ENCODE assay signal across 1 cellular context in the genomic region with DNA sequence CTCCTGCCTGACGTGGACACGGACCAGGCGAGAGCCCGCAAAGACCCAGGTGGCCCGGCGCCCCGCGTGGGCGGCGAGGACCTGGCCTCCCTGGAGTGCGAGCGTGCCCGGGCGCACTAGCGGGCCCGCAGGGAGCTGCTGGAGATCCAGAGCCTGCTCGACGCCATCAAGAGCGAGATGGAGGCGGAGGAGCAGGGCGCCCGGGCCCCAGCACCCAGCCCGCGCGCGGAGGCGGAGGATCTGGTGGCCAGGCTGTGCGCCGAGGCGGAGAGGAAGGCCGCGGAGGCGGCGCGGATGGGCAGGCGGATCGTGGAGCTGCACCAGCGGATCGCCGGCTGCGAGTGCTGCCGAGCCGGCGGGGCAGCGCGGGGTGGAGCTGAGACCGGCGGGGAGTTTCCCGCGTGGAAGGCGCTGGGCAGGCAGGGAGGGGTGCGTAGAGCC.
TF ChIP-seq lines count a peak whose summit lies in the region.

No MANE protein-coding gene starts in this region.

TF ChIP-seq in H1, 55 proteins besides CTCF, POLR2A, EP300 and RAD21:
- no peak for TF ChIP-seq FOSL1 (IDR thresholded peaks at IDR 0.05; ENCODE audit: insufficient read depth, low read depth, low read length)
- TF ChIP-seq ZNF274 (IDR thresholded peaks at IDR 0.05; ENCODE audit: borderline replicate concordance, extremely low read depth, low read length), result no peak
- no peak for TF ChIP-seq HDAC6 (IDR thresholded peaks at IDR 0.05; ENCODE audit: low read depth, low read length)
- TF ChIP-seq KDM4A (IDR thresholded peaks at IDR 0.05; ENCODE audit: low read depth, low read length, severe bottlenecking), result peak; percentile 61
- TF ChIP-seq EGR1 (IDR thresholded peaks at IDR 0.05; ENCODE audit: borderline replicate concordance, low read depth, low read length), result peak; percentile 53; the same call in 1 of the 2 replicates
- TF ChIP-seq GTF2F1 (IDR thresholded peaks at IDR 0.05; ENCODE audit: borderline replicate concordance, low read depth, low read length), result no peak
- no peak for TF ChIP-seq TCF12 (IDR thresholded peaks at IDR 0.05; ENCODE audit: low read depth, low read length)
- TF ChIP-seq, protein P1, sequence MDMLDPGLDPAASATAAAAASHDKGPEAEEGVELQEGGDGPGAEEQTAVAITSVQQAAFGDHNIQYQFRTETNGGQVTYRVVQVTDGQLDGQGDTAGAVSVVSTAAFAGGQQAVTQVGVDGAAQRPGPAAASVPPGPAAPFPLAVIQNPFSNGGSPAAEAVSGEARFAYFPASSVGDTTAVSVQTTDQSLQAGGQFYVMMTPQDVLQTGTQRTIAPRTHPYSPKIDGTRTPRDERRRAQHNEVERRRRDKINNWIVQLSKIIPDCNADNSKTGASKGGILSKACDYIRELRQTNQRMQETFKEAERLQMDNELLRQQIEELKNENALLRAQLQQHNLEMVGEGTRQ (IDR thresholded peaks at IDR 0.05; ENCODE audit: low read length), result no peak
- TF ChIP-seq TEAD4 (IDR thresholded peaks at IDR 0.05; ENCODE audit: low read depth, low read length), result no peak
- no peak for TF ChIP-seq RFX5 (IDR thresholded peaks at IDR 0.05; ENCODE audit: borderline replicate concordance, low read depth, low read length)
- TF ChIP-seq CHD2 (IDR thresholded peaks at IDR 0.05; ENCODE audit: low read length), result no peak
- no peak for TF ChIP-seq SIN3A (conservative IDR thresholded peaks at IDR 0.05 in 1 of 2, IDR thresholded peaks at IDR 0.05 in 1 of 2; ENCODE audit: low read depth in 1 of 2, low read length in 2 of 2)
- TF ChIP-seq TBP (IDR thresholded peaks at IDR 0.05; ENCODE audit: low read depth, low read length), result no peak
- TF ChIP-seq, protein P2, sequence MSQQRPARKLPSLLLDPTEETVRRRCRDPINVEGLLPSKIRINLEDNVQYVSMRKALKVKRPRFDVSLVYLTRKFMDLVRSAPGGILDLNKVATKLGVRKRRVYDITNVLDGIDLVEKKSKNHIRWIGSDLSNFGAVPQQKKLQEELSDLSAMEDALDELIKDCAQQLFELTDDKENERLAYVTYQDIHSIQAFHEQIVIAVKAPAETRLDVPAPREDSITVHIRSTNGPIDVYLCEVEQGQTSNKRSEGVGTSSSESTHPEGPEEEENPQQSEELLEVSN (IDR thresholded peaks at IDR 0.05), result peak; percentile 93
- TF ChIP-seq BRCA1 (IDR thresholded peaks at IDR 0.05; ENCODE audit: low read depth, low read length), result no peak
- no peak for TF ChIP-seq BCL11A (IDR thresholded peaks at IDR 0.05; ENCODE audit: low read depth in 2 of 2, low read length in 2 of 2)
- TF ChIP-seq SP1 (IDR thresholded peaks at IDR 0.05; ENCODE audit: low read depth, low read length), result no peak
- no peak for TF ChIP-seq SAP30 (IDR thresholded peaks at IDR 0.05; ENCODE audit: insufficient read depth, insufficient replicate concordance, low read length)
- peak; percentile 66; the same call in 1 of the 2 replicates for TF ChIP-seq GABPA (IDR thresholded peaks at IDR 0.05; ENCODE audit: borderline replicate concordance, insufficient read depth, low read length)
- TF ChIP-seq CTBP2 (IDR thresholded peaks at IDR 0.05; ENCODE audit: borderline replicate concordance, insufficient read depth, insufficient read length, low read length), result no peak
- no peak for TF ChIP-seq NANOG (IDR thresholded peaks at IDR 0.05; ENCODE audit: insufficient read depth, low read depth, low read length, poor library complexity, severe bottlenecking)
- TF ChIP-seq, protein P3, sequence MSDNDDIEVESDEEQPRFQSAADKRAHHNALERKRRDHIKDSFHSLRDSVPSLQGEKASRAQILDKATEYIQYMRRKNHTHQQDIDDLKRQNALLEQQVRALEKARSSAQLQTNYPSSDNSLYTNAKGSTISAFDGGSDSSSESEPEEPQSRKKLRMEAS (IDR thresholded peaks at IDR 0.05), result peak; percentile 82
- TF ChIP-seq HDAC2 (IDR thresholded peaks at IDR 0.05; ENCODE audit: borderline replicate concordance in 1 of 2, low read depth in 2 of 2, low read length in 2 of 2), result no peak; a peak in 2 of 4 replicates
- no peak for TF ChIP-seq SRF (IDR thresholded peaks at IDR 0.05; ENCODE audit: low read depth, low read length)
- no peak for TF ChIP-seq KDM5A (IDR thresholded peaks at IDR 0.05; ENCODE audit: low read length)
- no peak for TF ChIP-seq SP2 (IDR thresholded peaks at IDR 0.05; ENCODE audit: low read length)
- no peak for TF ChIP-seq SIRT6 (IDR thresholded peaks at IDR 0.05; ENCODE audit: low read length)
- no peak for TF ChIP-seq RNF2 (IDR thresholded peaks at IDR 0.05; ENCODE audit: borderline replicate concordance, low read depth, low read length, missing control alignments, poor library complexity, severe bottlenecking)
- TF ChIP-seq POLR2AphosphoS5 (IDR thresholded peaks at IDR 0.05; ENCODE audit: low read depth, low read length), result no peak
- TF ChIP-seq NRF1 (IDR thresholded peaks at IDR 0.05; ENCODE audit: low read depth, low read length), result no peak
- TF ChIP-seq, protein P4, sequence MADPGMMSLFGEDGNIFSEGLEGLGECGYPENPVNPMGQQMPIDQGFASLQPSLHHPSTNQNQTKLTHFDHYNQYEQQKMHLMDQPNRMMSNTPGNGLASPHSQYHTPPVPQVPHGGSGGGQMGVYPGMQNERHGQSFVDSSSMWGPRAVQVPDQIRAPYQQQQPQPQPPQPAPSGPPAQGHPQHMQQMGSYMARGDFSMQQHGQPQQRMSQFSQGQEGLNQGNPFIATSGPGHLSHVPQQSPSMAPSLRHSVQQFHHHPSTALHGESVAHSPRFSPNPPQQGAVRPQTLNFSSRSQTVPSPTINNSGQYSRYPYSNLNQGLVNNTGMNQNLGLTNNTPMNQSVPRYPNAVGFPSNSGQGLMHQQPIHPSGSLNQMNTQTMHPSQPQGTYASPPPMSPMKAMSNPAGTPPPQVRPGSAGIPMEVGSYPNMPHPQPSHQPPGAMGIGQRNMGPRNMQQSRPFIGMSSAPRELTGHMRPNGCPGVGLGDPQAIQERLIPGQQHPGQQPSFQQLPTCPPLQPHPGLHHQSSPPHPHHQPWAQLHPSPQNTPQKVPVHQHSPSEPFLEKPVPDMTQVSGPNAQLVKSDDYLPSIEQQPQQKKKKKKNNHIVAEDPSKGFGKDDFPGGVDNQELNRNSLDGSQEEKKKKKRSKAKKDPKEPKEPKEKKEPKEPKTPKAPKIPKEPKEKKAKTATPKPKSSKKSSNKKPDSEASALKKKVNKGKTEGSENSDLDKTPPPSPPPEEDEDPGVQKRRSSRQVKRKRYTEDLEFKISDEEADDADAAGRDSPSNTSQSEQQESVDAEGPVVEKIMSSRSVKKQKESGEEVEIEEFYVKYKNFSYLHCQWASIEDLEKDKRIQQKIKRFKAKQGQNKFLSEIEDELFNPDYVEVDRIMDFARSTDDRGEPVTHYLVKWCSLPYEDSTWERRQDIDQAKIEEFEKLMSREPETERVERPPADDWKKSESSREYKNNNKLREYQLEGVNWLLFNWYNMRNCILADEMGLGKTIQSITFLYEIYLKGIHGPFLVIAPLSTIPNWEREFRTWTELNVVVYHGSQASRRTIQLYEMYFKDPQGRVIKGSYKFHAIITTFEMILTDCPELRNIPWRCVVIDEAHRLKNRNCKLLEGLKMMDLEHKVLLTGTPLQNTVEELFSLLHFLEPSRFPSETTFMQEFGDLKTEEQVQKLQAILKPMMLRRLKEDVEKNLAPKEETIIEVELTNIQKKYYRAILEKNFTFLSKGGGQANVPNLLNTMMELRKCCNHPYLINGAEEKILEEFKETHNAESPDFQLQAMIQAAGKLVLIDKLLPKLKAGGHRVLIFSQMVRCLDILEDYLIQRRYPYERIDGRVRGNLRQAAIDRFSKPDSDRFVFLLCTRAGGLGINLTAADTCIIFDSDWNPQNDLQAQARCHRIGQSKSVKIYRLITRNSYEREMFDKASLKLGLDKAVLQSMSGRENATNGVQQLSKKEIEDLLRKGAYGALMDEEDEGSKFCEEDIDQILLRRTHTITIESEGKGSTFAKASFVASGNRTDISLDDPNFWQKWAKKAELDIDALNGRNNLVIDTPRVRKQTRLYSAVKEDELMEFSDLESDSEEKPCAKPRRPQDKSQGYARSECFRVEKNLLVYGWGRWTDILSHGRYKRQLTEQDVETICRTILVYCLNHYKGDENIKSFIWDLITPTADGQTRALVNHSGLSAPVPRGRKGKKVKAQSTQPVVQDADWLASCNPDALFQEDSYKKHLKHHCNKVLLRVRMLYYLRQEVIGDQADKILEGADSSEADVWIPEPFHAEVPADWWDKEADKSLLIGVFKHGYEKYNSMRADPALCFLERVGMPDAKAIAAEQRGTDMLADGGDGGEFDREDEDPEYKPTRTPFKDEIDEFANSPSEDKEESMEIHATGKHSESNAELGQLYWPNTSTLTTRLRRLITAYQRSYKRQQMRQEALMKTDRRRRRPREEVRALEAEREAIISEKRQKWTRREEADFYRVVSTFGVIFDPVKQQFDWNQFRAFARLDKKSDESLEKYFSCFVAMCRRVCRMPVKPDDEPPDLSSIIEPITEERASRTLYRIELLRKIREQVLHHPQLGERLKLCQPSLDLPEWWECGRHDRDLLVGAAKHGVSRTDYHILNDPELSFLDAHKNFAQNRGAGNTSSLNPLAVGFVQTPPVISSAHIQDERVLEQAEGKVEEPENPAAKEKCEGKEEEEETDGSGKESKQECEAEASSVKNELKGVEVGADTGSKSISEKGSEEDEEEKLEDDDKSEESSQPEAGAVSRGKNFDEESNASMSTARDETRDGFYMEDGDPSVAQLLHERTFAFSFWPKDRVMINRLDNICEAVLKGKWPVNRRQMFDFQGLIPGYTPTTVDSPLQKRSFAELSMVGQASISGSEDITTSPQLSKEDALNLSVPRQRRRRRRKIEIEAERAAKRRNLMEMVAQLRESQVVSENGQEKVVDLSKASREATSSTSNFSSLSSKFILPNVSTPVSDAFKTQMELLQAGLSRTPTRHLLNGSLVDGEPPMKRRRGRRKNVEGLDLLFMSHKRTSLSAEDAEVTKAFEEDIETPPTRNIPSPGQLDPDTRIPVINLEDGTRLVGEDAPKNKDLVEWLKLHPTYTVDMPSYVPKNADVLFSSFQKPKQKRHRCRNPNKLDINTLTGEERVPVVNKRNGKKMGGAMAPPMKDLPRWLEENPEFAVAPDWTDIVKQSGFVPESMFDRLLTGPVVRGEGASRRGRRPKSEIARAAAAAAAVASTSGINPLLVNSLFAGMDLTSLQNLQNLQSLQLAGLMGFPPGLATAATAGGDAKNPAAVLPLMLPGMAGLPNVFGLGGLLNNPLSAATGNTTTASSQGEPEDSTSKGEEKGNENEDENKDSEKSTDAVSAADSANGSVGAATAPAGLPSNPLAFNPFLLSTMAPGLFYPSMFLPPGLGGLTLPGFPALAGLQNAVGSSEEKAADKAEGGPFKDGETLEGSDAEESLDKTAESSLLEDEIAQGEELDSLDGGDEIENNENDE (IDR thresholded peaks at IDR 0.05; ENCODE audit: insufficient replicate concordance, low read length), result no peak
- no peak for TF ChIP-seq SIX5 (IDR thresholded peaks at IDR 0.05; ENCODE audit: low read depth, low read length)
- peak; percentile 54; the same call in 1 of the 2 replicates for TF ChIP-seq SUZ12 (IDR thresholded peaks at IDR 0.05; ENCODE audit: low read length)
- no peak for TF ChIP-seq CBX5 (IDR thresholded peaks at IDR 0.05; ENCODE audit: low read depth, low read length)
- 0 out of 2 replicates have a peak, but pooled peaks have one; percentile 30 for TF ChIP-seq PHF8 (conservative IDR thresholded peaks at IDR 0.05; ENCODE audit: low read depth, low read length)
- TF ChIP-seq SP4 (IDR thresholded peaks at IDR 0.05; ENCODE audit: low read length), result no peak
- TF ChIP-seq RXRA (IDR thresholded peaks at IDR 0.05; ENCODE audit: insufficient read depth, low read depth, low read length), result no peak
- no peak for TF ChIP-seq RBBP5 (IDR thresholded peaks at IDR 0.05; ENCODE audit: borderline replicate concordance, low read depth, low read length)
- TF ChIP-seq TAF1 (IDR thresholded peaks at IDR 0.05; ENCODE audit: low read depth, low read length), result no peak
- TF ChIP-seq CHD1 (IDR thresholded peaks at IDR 0.05; ENCODE audit: low read depth, low read length), result no peak
- TF ChIP-seq ASH2L (IDR thresholded peaks at IDR 0.05; ENCODE audit: low read length), result peak; percentile 34
- 0 out of 2 replicates have a peak, but pooled peaks have one; percentile 5 for TF ChIP-seq BACH1 (IDR thresholded peaks at IDR 0.05; ENCODE audit: low read length)
- no peak for TF ChIP-seq JUN (IDR thresholded peaks at IDR 0.05; ENCODE audit: low read depth, low read length)
- no peak for TF ChIP-seq MAFK (IDR thresholded peaks at IDR 0.05; ENCODE audit: low read depth, low read length)
- TF ChIP-seq, protein P5, sequence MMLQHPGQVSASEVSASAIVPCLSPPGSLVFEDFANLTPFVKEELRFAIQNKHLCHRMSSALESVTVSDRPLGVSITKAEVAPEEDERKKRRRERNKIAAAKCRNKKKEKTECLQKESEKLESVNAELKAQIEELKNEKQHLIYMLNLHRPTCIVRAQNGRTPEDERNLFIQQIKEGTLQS (IDR thresholded peaks at IDR 0.05; ENCODE audit: insufficient read depth, low read depth, low read length), result no peak
- TF ChIP-seq YY1 (IDR thresholded peaks at IDR 0.05; ENCODE audit: low read depth, low read length), result 0 out of 2 replicates have a peak, but pooled peaks have one; percentile 36
- TF ChIP-seq CEBPB (IDR thresholded peaks at IDR 0.05; ENCODE audit: low read depth, low read length), result no peak
- TF ChIP-seq, protein P6, sequence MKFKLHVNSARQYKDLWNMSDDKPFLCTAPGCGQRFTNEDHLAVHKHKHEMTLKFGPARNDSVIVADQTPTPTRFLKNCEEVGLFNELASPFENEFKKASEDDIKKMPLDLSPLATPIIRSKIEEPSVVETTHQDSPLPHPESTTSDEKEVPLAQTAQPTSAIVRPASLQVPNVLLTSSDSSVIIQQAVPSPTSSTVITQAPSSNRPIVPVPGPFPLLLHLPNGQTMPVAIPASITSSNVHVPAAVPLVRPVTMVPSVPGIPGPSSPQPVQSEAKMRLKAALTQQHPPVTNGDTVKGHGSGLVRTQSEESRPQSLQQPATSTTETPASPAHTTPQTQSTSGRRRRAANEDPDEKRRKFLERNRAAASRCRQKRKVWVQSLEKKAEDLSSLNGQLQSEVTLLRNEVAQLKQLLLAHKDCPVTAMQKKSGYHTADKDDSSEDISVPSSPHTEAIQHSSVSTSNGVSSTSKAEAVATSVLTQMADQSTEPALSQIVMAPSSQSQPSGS (IDR thresholded peaks at IDR 0.05; ENCODE audit: low read length), result no peak
- no peak for TF ChIP-seq KDM1A (IDR thresholded peaks at IDR 0.05; ENCODE audit: borderline replicate concordance, low read length)
- no peak for TF ChIP-seq EZH2 (IDR thresholded peaks at IDR 0.05; ENCODE audit: low read depth, low read length, severe bottlenecking)
- no peak for TF ChIP-seq CBX8 (IDR thresholded peaks at IDR 0.05; ENCODE audit: borderline replicate concordance, low read depth, low read length)
- no peak for TF ChIP-seq JUND (IDR thresholded peaks at IDR 0.05; ENCODE audit: low read length)
- no peak for TF ChIP-seq POU5F1 (IDR thresholded peaks at IDR 0.05; ENCODE audit: low read depth, low read length)
- peak; percentile 15 for TF ChIP-seq TAF7 (optimal IDR thresholded peaks at IDR 0.05; ENCODE audit: borderline replicate concordance, low read depth, low read length)
- no peak for TF ChIP-seq CREB1 (IDR thresholded peaks at IDR 0.05)
TF ChIP-seq in H1: peak in this region for 11.
